ENCODE assay signal across 16 cellular contexts in genomic region chr1:30413111-30413440, GRCh38.
DNase-seq lines count a peak whose midpoint lies in the region; ATAC-seq and TF ChIP-seq lines count a peak whose summit lies in the region.
"Had no signal": no experiment of that assay in that cellular context is flagged by ENCODE, and none has a peak within 500 bp of the region (broad histone marks: within the 10 kb centered on the region; RNA-seq: fewer than 3 reads in every experiment).

No MANE protein-coding gene starts in this region.

- no peaks in the 10 kb centered on the region for H3K27me3 ChIP-seq in suprapubic skin

- H3K4me1 ChIP-seq in suprapubic skin, result peaks cover 5% of the 10 kb centered on the region
- H3K4me1 ChIP-seq: Caco-2, HAP-1, SJCRH30 had no signal

- no peaks in the 10 kb centered on the region for H3K27me3 Mint-ChIP-seq in activated CD8-positive, alpha-beta memory T cell treated with anti-CD3 and anti-CD28 coated beads, Interleukin-2, amount 10 ng/mL, durations not matched to agents 7 days and 5 days
- H3K27me3 Mint-ChIP-seq: CD4-positive, CD25-positive, alpha-beta regulatory T cell had no signal

- no peak overlapping the region for H3K27ac ChIP-seq in suprapubic skin
- H3K27ac ChIP-seq: RWPE1, SJCRH30 had no signal

- no peaks in the 10 kb centered on the region for H3K9me3 ChIP-seq in suprapubic skin
- H3K9me3 ChIP-seq: Caco-2, HAP-1, SJCRH30 had no signal

- H3K4me3 Mint-ChIP-seq in activated CD8-positive, alpha-beta memory T cell treated with anti-CD3 and anti-CD28 coated beads, Interleukin-2, amount 10 ng/mL, durations not matched to agents 7 days and 5 days, result no peak overlapping the region
- H3K4me3 Mint-ChIP-seq: CD4-positive, CD25-positive, alpha-beta regulatory T cell had no signal

- CTCF ChIA-PET in activated CD8-positive, alpha-beta memory T cell treated with anti-CD3 and anti-CD28 coated beads, Interleukin-2, amount 10 ng/mL, durations not matched to agents 7 days and 5 days (lab: Charles Lee), result no interaction called here

- no peak overlapping the region for H3K27ac Mint-ChIP-seq in activated CD8-positive, alpha-beta memory T cell treated with anti-CD3 and anti-CD28 coated beads, Interleukin-2, amount 10 ng/mL, durations not matched to agents 7 days and 5 days
- H3K27ac Mint-ChIP-seq: CD4-positive, CD25-positive, alpha-beta regulatory T cell had no signal

- no peaks in the 10 kb centered on the region for H3K36me3 ChIP-seq in suprapubic skin
- H3K36me3 ChIP-seq: HAP-1, SJCRH30 had no signal

- peak; percentile 1 for DNase-seq in D341Med (ENCODE audit: low spot score)
- DNase-seq in activated CD8-positive, alpha-beta memory T cell treated with anti-CD3 and anti-CD28 coated beads, Interleukin-2, amount 10 ng/mL, durations not matched to agents 7 days and 5 days, result peak; percentile 30
- DNase-seq in iPS-NIHi7 (ENCODE audit: extremely low spot score), result peak; percentile 16
- peak; percentile 33 to 34 for DNase-seq in suprapubic skin (ENCODE audit: low spot score in 2 of 2)
- no peak for DNase-seq in NCI-H2227 (lab: John Stamatoyannopoulos, UW; ENCODE audit: unreplicated experiment)
- no peak for DNase-seq in cerebellar nuclear complex (lab: John Stamatoyannopoulos, UW)
- DNase-seq in NCI-H187 treated with DMSO at 0.1 percent for 48 hours (lab: John Stamatoyannopoulos, UW), result no peak
- DNase-seq: AML-193; Caco-2; CD4-positive, CD25-positive, alpha-beta regulatory T cell; NCI-H1105 treated with DMSO at 0.1 percent for 48 hours; NCI-H187; NCI-H446 treated with DMSO at 0.1 percent for 48 hours; SJCRH30 had no signal

- ATAC-seq in activated CD8-positive, alpha-beta memory T cell treated with anti-CD3 and anti-CD28 coated beads, Interleukin-2, amount 10 ng/mL, durations not matched to agents 7 days and 5 days, result no peak

- TF ChIP-seq EP300 in suprapubic skin (IDR thresholded peaks at IDR 0.05), result no peak

- TF ChIP-seq CTCF in suprapubic skin (IDR thresholded peaks at IDR 0.05), result no peak

- no peaks in the 10 kb centered on the region for H3K36me3 Mint-ChIP-seq in activated CD8-positive, alpha-beta memory T cell treated with anti-CD3 and anti-CD28 coated beads, Interleukin-2, amount 10 ng/mL, durations not matched to agents 7 days and 5 days
- H3K36me3 Mint-ChIP-seq: CD4-positive, CD25-positive, alpha-beta regulatory T cell had no signal

- no peaks in the 10 kb centered on the region for H3K9me3 Mint-ChIP-seq in activated CD8-positive, alpha-beta memory T cell treated with anti-CD3 and anti-CD28 coated beads, Interleukin-2, amount 10 ng/mL, durations not matched to agents 7 days and 5 days (ENCODE audit: low read depth)

- H3K4me3 ChIP-seq in suprapubic skin, result no peak overlapping the region
- H3K4me3 ChIP-seq: HAP-1, SJCRH30 had no signal

- H3K4me1 Mint-ChIP-seq in activated CD8-positive, alpha-beta memory T cell treated with anti-CD3 and anti-CD28 coated beads, Interleukin-2, amount 10 ng/mL, durations not matched to agents 7 days and 5 days, result no peaks in the 10 kb centered on the region
- H3K4me1 Mint-ChIP-seq: CD4-positive, CD25-positive, alpha-beta regulatory T cell had no signal

- 62% methylated on average over 8 of the region's 8 CpGs for WGBS in suprapubic skin

- no peak for TF ChIP-seq POLR2A in suprapubic skin (IDR thresholded peaks at IDR 0.05)

Comparison
In these comparisons a context has a peak if more than half of its experiments do, and no peak if none do; other contexts are left out.
1. DNase-seq: peak in D341Med (single experiment), activated CD8-positive, alpha-beta memory T cell treated with anti-CD3 and anti-CD28 coated beads, Interleukin-2, amount 10 ng/mL, durations not matched to agents 7 days and 5 days (single experiment), iPS-NIHi7 (single experiment) and suprapubic skin (2 of 2); none in NCI-H2227 (single experiment), cerebellar nuclear complex (0 of 2) and NCI-H187 treated with DMSO at 0.1 percent for 48 hours (single experiment).